8 cellular contexts compared by ENCODE assay signal in the genomic region with DNA sequence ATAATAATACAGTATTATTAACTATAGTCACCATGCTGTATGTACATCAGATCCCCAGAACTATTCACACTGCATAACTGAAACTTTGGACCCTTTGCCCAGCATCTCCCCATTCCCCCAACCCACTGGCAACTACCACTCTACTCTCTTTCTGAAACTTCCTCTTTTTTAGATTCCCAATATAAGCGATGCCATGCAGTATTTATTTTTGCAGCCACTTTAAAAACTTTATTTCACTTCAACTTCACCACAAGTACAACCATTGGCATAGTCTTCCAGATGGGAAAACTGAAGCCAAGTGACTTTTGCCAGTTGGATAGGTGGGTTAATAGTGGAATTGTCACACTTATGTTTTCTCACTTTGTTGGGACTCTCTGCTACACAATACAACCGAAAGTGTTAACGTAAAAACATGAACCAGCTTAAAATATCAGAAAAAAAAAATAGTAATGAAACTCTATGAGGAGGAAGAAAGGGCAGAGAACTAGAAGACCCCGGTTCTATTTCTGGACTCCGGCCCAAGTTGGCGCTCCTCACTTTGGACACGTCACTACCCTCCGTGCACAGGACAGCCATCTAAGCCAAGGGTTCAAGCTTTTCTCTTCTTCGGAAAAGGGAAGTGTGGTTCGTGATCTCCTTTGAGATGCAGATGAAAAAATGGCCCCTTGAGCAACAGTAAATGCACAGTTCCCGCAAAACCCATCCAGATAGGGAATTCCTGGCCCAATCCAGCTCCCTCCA. TPM values are rescaled to one million over a fixed set of nuclear protein-coding genes. Genes with fewer than 3 reads are reported as not detected.
DNase-seq lines count a peak whose midpoint lies in the region; ATAC-seq, FAIRE-seq and TF ChIP-seq lines count a peak whose summit lies in the region.

No MANE protein-coding gene starts in this region.

- peak overlapping the region; percentile 91 for H3K4me3 Mint-ChIP-seq in astrocyte (ENCODE audit: unreplicated experiment)
- H3K4me3 Mint-ChIP-seq in memory B cell: peak overlapping the region; percentile 97

- H3K36me3 ChIP-seq in astrocyte (ENCODE audit: insufficient read depth, low read length): peaks cover 18% of the 10 kb centered on the region

- H3K27me3 ChIP-seq in astrocyte (ENCODE audit: insufficient read depth, low read length): no peaks in the 10 kb centered on the region

- no peak for FAIRE-seq in astrocyte (lab: Jason Lieb, UNC)

- H3K9me3 Mint-ChIP-seq in astrocyte (ENCODE audit: unreplicated experiment) (no peaks in the 10 kb centered on the region), memory B cell (no peaks in the 10 kb centered on the region)

- H2AFZ ChIP-seq in astrocyte (ENCODE audit: low read depth, low read length): peak overlapping the region; percentile 83

- peaks cover 46% of the 10 kb centered on the region for H3K79me2 ChIP-seq in astrocyte (ENCODE audit: insufficient read depth, low read length)

- DNase-seq in AG09309 (ENCODE audit: low read depth): no peak
- peak; percentile 49 for DNase-seq in M059J (ENCODE audit: low read depth)
- no peak for DNase-seq in astrocyte (ENCODE audit: low read depth)
- DNase-seq in memory B cell (ENCODE audit: low spot score in 2 of 2): no peak
- no peak for DNase-seq in mesenteric fat pad (ENCODE audit: low spot score)
- DNase-seq in C1 segment of cervical spinal cord (lab: John Stamatoyannopoulos, UW): no peak

- no peaks in the 10 kb centered on the region for H3K4me1 ChIP-seq in astrocyte (ENCODE audit: insufficient read depth, low read length)

- TF ChIP-seq CTCF in AG09309 (IDR thresholded peaks at IDR 0.05; ENCODE audit: control insufficient read depth, insufficient read depth, low read depth, low read length, missing control alignments): no peak
- no peak for TF ChIP-seq CTCF in astrocyte (IDR thresholded peaks at IDR 0.05; ENCODE audit: insufficient read depth, low read depth, low read length)

- no peak overlapping the region for H3K27ac Mint-ChIP-seq in astrocyte (ENCODE audit: unreplicated experiment)
- H3K27ac Mint-ChIP-seq in memory B cell: peak overlapping the region; percentile 32

- ATAC-seq in GM19043 (IDR thresholded peaks at IDR 0.05; ENCODE audit: low read depth, unreplicated experiment) (peak; percentile 14), memory B cell (ENCODE audit: low read depth) (peak; percentile 27), HG03097 (IDR thresholded peaks at IDR 0.05; ENCODE audit: low FRiP score, unreplicated experiment) (no peak)

- H3K4me1 Mint-ChIP-seq in astrocyte (ENCODE audit: low read depth, unreplicated experiment) (no peaks in the 10 kb centered on the region), memory B cell (peaks cover 23% of the 10 kb centered on the region)

- H3K4me3 ChIP-seq in AG09309 (ENCODE audit: control insufficient read depth, low read depth, low read length) (peak overlapping the region; percentile 88), astrocyte (ENCODE audit: insufficient read depth, low read depth, low read length) (peak overlapping the region; percentile 93)

- H3K27ac ChIP-seq in astrocyte (ENCODE audit: low read depth, low read length): peak overlapping the region; percentile 65

- H3K9me3 ChIP-seq in astrocyte (ENCODE audit: insufficient read depth, low read depth, low read length): no peaks in the 10 kb centered on the region

- H3K36me3 Mint-ChIP-seq in astrocyte (ENCODE audit: low read depth, unreplicated experiment) (no peaks in the 10 kb centered on the region), memory B cell (no peaks in the 10 kb centered on the region)

- no peaks in the 10 kb centered on the region for H4K20me1 ChIP-seq in astrocyte (ENCODE audit: insufficient read depth, low read length)

- H3K27me3 Mint-ChIP-seq in astrocyte (ENCODE audit: low read depth, unreplicated experiment) (no peaks in the 10 kb centered on the region), memory B cell (no peaks in the 10 kb centered on the region)

- peak overlapping the region; percentile 91 for H3K9ac ChIP-seq in astrocyte (ENCODE audit: low read length)

- peak overlapping the region; percentile 92 for H3K4me2 ChIP-seq in astrocyte (ENCODE audit: low read length)

RNA-seq across cellular contexts. Expression of a gene that starts 0.7 kb away (rescaled TPM):
- 32.0 and 62.4 TPM in 2 replicates for total RNA-seq in M059J (2014; rRNA removed; shearing (Covaris generic))
- 2.1 and 3.4 TPM in 2 replicates for total RNA-seq in astrocyte
- 0.29 TPM for total RNA-seq in mesenteric fat pad
